1 cellular context compared by ENCODE assay signal in the genomic region with DNA sequence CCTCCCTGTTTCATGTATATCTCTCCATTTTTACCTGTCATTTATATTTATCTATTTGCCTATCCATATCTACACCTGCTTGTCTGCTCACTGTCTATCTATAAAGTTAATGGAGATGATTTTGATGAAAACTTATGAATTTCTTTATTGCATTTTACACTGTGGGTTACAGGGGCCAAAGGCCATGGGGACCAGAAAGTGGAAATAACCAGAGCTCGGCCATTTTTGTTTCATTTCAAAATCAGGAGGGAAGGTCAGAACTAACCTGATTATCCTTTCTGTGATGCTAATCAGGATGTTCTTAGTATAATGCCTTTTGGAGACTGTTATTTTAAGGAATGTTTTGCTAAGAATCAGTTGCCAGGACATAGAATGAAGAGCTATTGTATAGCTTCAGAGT.
TF ChIP-seq lines count a peak whose summit lies in the region.

No MANE protein-coding gene starts in this region.

TF ChIP-seq in WTC11, 78 proteins besides CTCF, POLR2A, EP300 and RAD21 (continued from another document):
- TF ChIP-seq, protein P1, sequence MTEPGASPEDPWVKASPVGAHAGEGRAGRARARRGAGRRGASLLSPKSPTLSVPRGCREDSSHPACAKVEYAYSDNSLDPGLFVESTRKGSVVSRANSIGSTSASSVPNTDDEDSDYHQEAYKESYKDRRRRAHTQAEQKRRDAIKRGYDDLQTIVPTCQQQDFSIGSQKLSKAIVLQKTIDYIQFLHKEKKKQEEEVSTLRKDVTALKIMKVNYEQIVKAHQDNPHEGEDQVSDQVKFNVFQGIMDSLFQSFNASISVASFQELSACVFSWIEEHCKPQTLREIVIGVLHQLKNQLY (CRISPR knock-in tag; IDR thresholded peaks at IDR 0.05) = no peak
- TF ChIP-seq, protein P2, sequence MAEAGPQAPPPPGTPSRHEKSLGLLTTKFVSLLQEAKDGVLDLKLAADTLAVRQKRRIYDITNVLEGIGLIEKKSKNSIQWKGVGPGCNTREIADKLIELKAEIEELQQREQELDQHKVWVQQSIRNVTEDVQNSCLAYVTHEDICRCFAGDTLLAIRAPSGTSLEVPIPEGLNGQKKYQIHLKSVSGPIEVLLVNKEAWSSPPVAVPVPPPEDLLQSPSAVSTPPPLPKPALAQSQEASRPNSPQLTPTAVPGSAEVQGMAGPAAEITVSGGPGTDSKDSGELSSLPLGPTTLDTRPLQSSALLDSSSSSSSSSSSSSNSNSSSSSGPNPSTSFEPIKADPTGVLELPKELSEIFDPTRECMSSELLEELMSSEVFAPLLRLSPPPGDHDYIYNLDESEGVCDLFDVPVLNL (CRISPR knock-in tag; IDR thresholded peaks at IDR 0.05; ENCODE audit: borderline replicate concordance, low read depth) = no peak
